Comparison of ENCODE assay signal across 17 cellular contexts in genomic region chr2:212973347-212973746, GRCh38.
DNase-seq lines count a peak whose midpoint lies in the region; ATAC-seq and TF ChIP-seq lines count a peak whose summit lies in the region.
"Had no signal": no experiment of that assay in that cellular context is flagged by ENCODE, and none has a peak within 500 bp of the region (broad histone marks: within the 10 kb centered on the region; RNA-seq: fewer than 3 reads in every experiment).

No MANE protein-coding gene starts in this region.

- H3K27me3 ChIP-seq in endodermal cell (ENCODE audit: control insufficient read depth, insufficient read depth, low read length, poor library complexity, severe bottlenecking): no peaks in the 10 kb centered on the region
- H3K27me3 ChIP-seq: BE2C had no signal

- no peaks in the 10 kb centered on the region for H3K4me1 ChIP-seq in endodermal cell (ENCODE audit: control insufficient read depth, insufficient read depth, low read length)
- H3K4me1 ChIP-seq: A549, BE2C had no signal

- CTCF ChIA-PET in activated CD4-positive, alpha-beta memory T cell treated with anti-CD3 and anti-CD28 coated beads, Interleukin-2, amount 10 ng/mL, durations not matched to agents 7 days and 5 days (lab: Charles Lee): no interaction called here

- H3K4me3 ChIP-seq in endodermal cell (ENCODE audit: low read length): no peak overlapping the region
- H3K4me3 ChIP-seq: A549 had no signal

- no peaks in the 10 kb centered on the region for H3K36me3 ChIP-seq in endodermal cell (ENCODE audit: control insufficient read depth, insufficient read depth, low read length)
- H3K36me3 ChIP-seq: BE2C had no signal

- H3K36me3 Mint-ChIP-seq in endodermal cell (ENCODE audit: low read depth) (no peaks in the 10 kb centered on the region), neural crest cell (ENCODE audit: low read depth) (no peaks in the 10 kb centered on the region), type B pancreatic cell (no peaks in the 10 kb centered on the region)
- no peaks in the 10 kb centered on the region for H3K36me3 Mint-ChIP-seq in activated CD4-positive, alpha-beta memory T cell treated with anti-CD3 and anti-CD28 coated beads, Interleukin-2, amount 10 ng/mL, durations not matched to agents 7 days and 5 days (ENCODE audit: low read depth)

- H3K9me3 Mint-ChIP-seq in endodermal cell (no peaks in the 10 kb centered on the region), neural crest cell (no peaks in the 10 kb centered on the region), type B pancreatic cell (no peaks in the 10 kb centered on the region)
- H3K9me3 Mint-ChIP-seq in activated CD4-positive, alpha-beta memory T cell treated with anti-CD3 and anti-CD28 coated beads, Interleukin-2, amount 10 ng/mL, durations not matched to agents 7 days and 5 days: no peaks in the 10 kb centered on the region
- H3K9me3 Mint-ChIP-seq: CD8-positive, alpha-beta T cell; H9 had no signal

- ATAC-seq in left ventricle myocardium superior: peak; percentile 67
- ATAC-seq: A549; CD8-positive, alpha-beta T cell had no signal

- H3K27me3 Mint-ChIP-seq in endodermal cell (ENCODE audit: insufficient read depth) (no peaks in the 10 kb centered on the region), neural crest cell (ENCODE audit: low read depth) (no peaks in the 10 kb centered on the region), type B pancreatic cell (no peaks in the 10 kb centered on the region)
- H3K27me3 Mint-ChIP-seq in activated CD4-positive, alpha-beta memory T cell treated with anti-CD3 and anti-CD28 coated beads, Interleukin-2, amount 10 ng/mL, durations not matched to agents 7 days and 5 days: peaks cover 2% of the 10 kb centered on the region

- no peak overlapping the region for H3K9ac ChIP-seq in endodermal cell (ENCODE audit: extremely low read depth, low read length, poor library complexity, severe bottlenecking)

- no peak overlapping the region for H3K27ac ChIP-seq in endodermal cell (ENCODE audit: low read depth, low read length)
- H3K27ac ChIP-seq: A549, C4-2B had no signal

- no peak for DNase-seq in left ventricle myocardium superior
- DNase-seq in cardiac septum (ENCODE audit: low spot score): no peak
- DNase-seq in endodermal cell: no peak
- DNase-seq in neural crest cell (ENCODE audit: low read depth, low spot score): no peak
- DNase-seq in type B pancreatic cell (ENCODE audit: extremely low spot score, unreplicated experiment): no peak
- DNase-seq in activated CD4-positive, alpha-beta memory T cell treated with anti-CD3 and anti-CD28 coated beads, Interleukin-2, amount 10 ng/mL, durations not matched to agents 7 days and 5 days: no peak
- DNase-seq in stimulated activated naive CD4-positive, alpha-beta T cell (lab: John Stamatoyannopoulos, UW): no peak
- DNase-seq: BE2C; CD8-positive, alpha-beta T cell; COR-L47; DMS53; GF-D8; GOT3; H9; IMR-90 had no signal

- POLR2A ChIA-PET in activated CD4-positive, alpha-beta memory T cell treated with anti-CD3 and anti-CD28 coated beads, Interleukin-2, amount 10 ng/mL, durations not matched to agents 7 days and 5 days (lab: Charles Lee): no interaction called here

- H3K4me3 Mint-ChIP-seq in endodermal cell: no peak overlapping the region
- H3K4me3 Mint-ChIP-seq in neural crest cell: no peak overlapping the region
- H3K4me3 Mint-ChIP-seq in type B pancreatic cell: no peak overlapping the region
- no peak overlapping the region for H3K4me3 Mint-ChIP-seq in activated CD4-positive, alpha-beta memory T cell treated with anti-CD3 and anti-CD28 coated beads, Interleukin-2, amount 10 ng/mL, durations not matched to agents 7 days and 5 days
- H3K4me3 Mint-ChIP-seq: CD8-positive, alpha-beta T cell; H9 had no signal

- no peaks in the 10 kb centered on the region for H3K9me3 ChIP-seq in endodermal cell (ENCODE audit: control insufficient read depth, low read length)
- H3K9me3 ChIP-seq: A549, BE2C had no signal

- H3K27ac Mint-ChIP-seq in endodermal cell (no peak overlapping the region), neural crest cell (ENCODE audit: unreplicated experiment) (no peak overlapping the region), type B pancreatic cell (peak overlapping the region; percentile 21)
- H3K27ac Mint-ChIP-seq in activated CD4-positive, alpha-beta memory T cell treated with anti-CD3 and anti-CD28 coated beads, Interleukin-2, amount 10 ng/mL, durations not matched to agents 7 days and 5 days: no peak overlapping the region
- H3K27ac Mint-ChIP-seq: CD8-positive, alpha-beta T cell had no signal

- TF ChIP-seq CTCF in endodermal cell (conservative IDR thresholded peaks at IDR 0.05) (peak; percentile 47), neural crest cell (conservative IDR thresholded peaks at IDR 0.05) (peak; percentile 19), type B pancreatic cell (conservative IDR thresholded peaks at IDR 0.05) (no peak)

- 95% methylated on average over 2 to 3 of the region's 3 CpGs for WGBS in endodermal cell (ENCODE audit: insufficient coverage in 1 of 2, insufficient read length in 1 of 2), 2 experiments

- peaks cover 3% of the 10 kb centered on the region for H3K4me1 Mint-ChIP-seq in endodermal cell
- H3K4me1 Mint-ChIP-seq in neural crest cell: no peaks in the 10 kb centered on the region
- peaks cover 8% of the 10 kb centered on the region for H3K4me1 Mint-ChIP-seq in type B pancreatic cell (ENCODE audit: unreplicated experiment)
- peaks cover 5% of the 10 kb centered on the region for H3K4me1 Mint-ChIP-seq in activated CD4-positive, alpha-beta memory T cell treated with anti-CD3 and anti-CD28 coated beads, Interleukin-2, amount 10 ng/mL, durations not matched to agents 7 days and 5 days

- intact Hi-C loops in left ventricle myocardium superior (cut with micrococcal nuclease) (no loop called here), cardiac septum (cut with DNase I) (loop anchor here (10.0 kb wide), 1 partner anchor 181 kb away; the partner anchor contains the start of gene IKZF2)
